In genomic region chr2:16067444-16068232, GRCh38 we compare ENCODE assay signal across 24 cellular contexts.
"Had no signal": no experiment of that assay in that cellular context is flagged by ENCODE, and none has a peak within 500 bp of the region (broad histone marks: within the 10 kb centered on the region; RNA-seq: fewer than 3 reads in every experiment).

No MANE protein-coding gene starts in this region.

- H3K4me1 ChIP-seq: colonic mucosa, esophagus squamous epithelium, gastroesophageal sphincter, heart left ventricle, sigmoid colon, vagina had no signal

- H3K9me3 Mint-ChIP-seq: activated naive CD4-positive, alpha-beta T cell treated with anti-CD3 and anti-CD28 coated beads, Interleukin-2, amount 50 U/mL, for 24 hours had no signal

- H3K27me3 Mint-ChIP-seq: activated CD4-positive, alpha-beta memory T cell treated with anti-CD3 and anti-CD28 coated beads for 36 hours; activated naive CD4-positive, alpha-beta T cell treated with anti-CD3 and anti-CD28 coated beads, Interleukin-2, amount 50 U/mL, for 24 hours; stimulated activated memory B cell treated with anti-CD40 and anti-IgM and Interleukin-4, amounts not matched to agents 10 μg/mL and 1 μg/mL and 100 μg/mL, for 72 hours; type B pancreatic cell had no signal

- H3K27ac ChIP-seq: brain microvascular endothelial cell, colonic mucosa, esophagus squamous epithelium, gastroesophageal sphincter, heart left ventricle, sigmoid colon, stomach, vagina had no signal

- DNase-seq: activated CD4-positive, alpha-beta memory T cell treated with anti-CD3 and anti-CD28 coated beads for 36 hours; activated CD4-positive, alpha-beta T cell treated with anti-CD3 and anti-CD28 coated beads for 48 hours; activated CD4-positive, CD25-positive, alpha-beta regulatory T cell; activated gamma-delta T cell treated with Interleukin-2 at 50 U/mL for 16 hours; aorta; brain microvascular endothelial cell; central memory CD4-positive, alpha-beta T cell; colonic mucosa; esophagus squamous epithelium; heart left ventricle; left cardiac atrium; mucosa of descending colon; sigmoid colon; stimulated activated CD4-positive, alpha-beta T cell treated with anti-CD3 and anti-CD28 coated beads, Interleukin-15, amount 100 ng/mL, for 24 hours; stomach; T1000; testis had no signal

- H3K27me3 ChIP-seq: brain microvascular endothelial cell, colonic mucosa, esophagus squamous epithelium, gastroesophageal sphincter, heart left ventricle, sigmoid colon, stomach, testis, vagina had no signal

- ATAC-seq: gastroesophageal sphincter; heart left ventricle; left cardiac atrium; mucosa of descending colon; stimulated activated memory B cell treated with anti-CD40 and anti-IgM and Interleukin-4, amounts not matched to agents 10 μg/mL and 1 μg/mL and 100 μg/mL, for 72 hours had no signal

- H3K36me3 Mint-ChIP-seq: activated naive CD4-positive, alpha-beta T cell treated with anti-CD3 and anti-CD28 coated beads, Interleukin-2, amount 50 U/mL, for 24 hours; stimulated activated memory B cell treated with anti-CD40 and anti-IgM and Interleukin-4, amounts not matched to agents 10 μg/mL and 1 μg/mL and 100 μg/mL, for 72 hours had no signal

- H3K4me3 Mint-ChIP-seq: activated CD4-positive, alpha-beta memory T cell treated with anti-CD3 and anti-CD28 coated beads for 36 hours; activated naive CD4-positive, alpha-beta T cell treated with anti-CD3 and anti-CD28 coated beads, Interleukin-2, amount 50 U/mL, for 24 hours; stimulated activated memory B cell treated with anti-CD40 and anti-IgM and Interleukin-4, amounts not matched to agents 10 μg/mL and 1 μg/mL and 100 μg/mL, for 72 hours; T-helper 1 cell treated with Interleukin-12 subunit alpha and Interleukin-12 subunit beta and Interleukin-4 antibody, amounts not matched to agents 30 μg/mL and 1 μg/mL, for 36 hours; type B pancreatic cell had no signal

- H3K27ac Mint-ChIP-seq: activated CD4-positive, alpha-beta memory T cell treated with anti-CD3 and anti-CD28 coated beads for 36 hours; activated naive CD4-positive, alpha-beta T cell treated with anti-CD3 and anti-CD28 coated beads, Interleukin-2, amount 50 U/mL, for 24 hours; stimulated activated memory B cell treated with anti-CD40 and anti-IgM and Interleukin-4, amounts not matched to agents 10 μg/mL and 1 μg/mL and 100 μg/mL, for 72 hours; T-helper 1 cell treated with Interleukin-12 subunit alpha and Interleukin-12 subunit beta and Interleukin-4 antibody, amounts not matched to agents 30 μg/mL and 1 μg/mL, for 36 hours had no signal

- H3K36me3 ChIP-seq: brain microvascular endothelial cell, colonic mucosa, esophagus squamous epithelium, gastroesophageal sphincter, heart left ventricle, sigmoid colon, stomach, vagina had no signal

- H3K9me3 ChIP-seq: colonic mucosa, testis, vagina had no signal

- H3K4me1 Mint-ChIP-seq: activated naive CD4-positive, alpha-beta T cell treated with anti-CD3 and anti-CD28 coated beads, Interleukin-2, amount 50 U/mL, for 24 hours; stimulated activated memory B cell treated with anti-CD40 and anti-IgM and Interleukin-4, amounts not matched to agents 10 μg/mL and 1 μg/mL and 100 μg/mL, for 72 hours had no signal

- H3K4me3 ChIP-seq: colonic mucosa, esophagus squamous epithelium, gastroesophageal sphincter, heart left ventricle, mucosa of descending colon, sigmoid colon, smooth muscle cell, stomach, testis, vagina had no signal
